In the genomic region with DNA sequence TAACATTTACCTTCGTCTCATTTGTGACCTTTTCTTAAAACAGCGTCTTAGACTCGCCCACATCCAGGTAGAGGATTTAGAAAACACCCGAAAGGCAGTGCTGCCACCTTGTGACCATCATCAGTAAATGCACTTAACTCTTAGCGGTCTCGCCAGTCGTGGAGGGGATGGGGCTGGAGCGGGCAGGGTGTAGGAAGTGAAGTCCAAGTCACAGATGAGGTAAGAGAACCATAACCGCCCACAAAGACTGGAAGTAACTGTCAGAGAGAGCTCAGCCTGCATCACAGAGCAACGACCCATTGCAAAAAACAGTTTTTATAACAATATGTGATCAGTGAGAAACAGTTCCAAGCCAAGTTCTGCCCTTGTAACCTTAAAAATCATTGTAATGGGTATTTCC, we compare ENCODE assay signal across 9 cellular contexts. TPM values are rescaled to one million over a fixed set of nuclear protein-coding genes. Genes with fewer than 3 reads are reported as not detected.
A peak's percentile ranks its signal among the peaks of the same experiment; 100 is the strongest.
DNase-seq lines count a peak whose midpoint lies in the region; ATAC-seq and TF ChIP-seq lines count a peak whose summit lies in the region.
"Had no signal": no experiment of that assay in that cellular context is flagged by ENCODE, and none has a peak within 500 bp of the region (broad histone marks: within the 10 kb centered on the region; RNA-seq: fewer than 3 reads in every experiment).

No MANE protein-coding gene starts in this region.

- TF ChIP-seq CTCF in GM12865 (IDR thresholded peaks at IDR 0.05; ENCODE audit: insufficient read depth, low read depth, low read length, missing control alignments) (peak; percentile 79), gastrocnemius medialis (IDR thresholded peaks at IDR 0.05 in 4 of 5, conservative IDR thresholded peaks at IDR 0.05 in 1 of 5) (peak in 4 of 5 experiments; percentile 10 to 60 (median 40))

- H3K4me3 ChIP-seq in GM12865 (ENCODE audit: low read depth, low read length) (no peak overlapping the region), right cardiac atrium (ENCODE audit: low read length) (no peak overlapping the region), gastrocnemius medialis (no peak overlapping the region)

- H3K27ac ChIP-seq in right cardiac atrium (ENCODE audit: low read length) (no peak overlapping the region), gastrocnemius medialis (no peak overlapping the region)

- no peak for TF ChIP-seq POLR2A in gastrocnemius medialis (IDR thresholded peaks at IDR 0.05)

- no peaks in the 10 kb centered on the region for H3K36me3 ChIP-seq in gastrocnemius medialis

- H3K27me3 ChIP-seq in right cardiac atrium (ENCODE audit: control insufficient read depth, insufficient read depth) (peaks cover 2% of the 10 kb centered on the region), gastrocnemius medialis (peaks cover 14 to 21% (median 17%) of the 10 kb centered on the region in 3 donors)

- H3K9me3 ChIP-seq in right cardiac atrium (ENCODE audit: control insufficient read depth, low read length) (no peaks in the 10 kb centered on the region), gastrocnemius medialis (no peaks in the 10 kb centered on the region)

- H3K36me3 Mint-ChIP-seq in activated naive CD8-positive, alpha-beta T cell treated with anti-CD3 and anti-CD28 coated beads for 36 hours: no peaks in the 10 kb centered on the region

- H3K4me1 ChIP-seq in right cardiac atrium (ENCODE audit: control insufficient read depth, insufficient read depth, low read length) (no peaks in the 10 kb centered on the region), gastrocnemius medialis (no peaks in the 10 kb centered on the region)

- no peak overlapping the region for H3K4me3 Mint-ChIP-seq in activated naive CD8-positive, alpha-beta T cell treated with anti-CD3 and anti-CD28 coated beads for 36 hours

- H3K27ac Mint-ChIP-seq in activated naive CD8-positive, alpha-beta T cell treated with anti-CD3 and anti-CD28 coated beads for 36 hours: peak overlapping the region; percentile 14

- DNase-seq in GM12865 (ENCODE audit: low read depth): peak; percentile 88
- DNase-seq in NCI-H1105 treated with DMSO at 0.1 percent for 48 hours (lab: John Stamatoyannopoulos, UW): peak; percentile 78
- peak; percentile 73 for DNase-seq in activated naive CD8-positive, alpha-beta T cell treated with anti-CD3 and anti-CD28 coated beads for 36 hours
- DNase-seq in right cardiac atrium: peak in 2 of 3 donors; percentile 41 to 67
- DNase-seq in gastrocnemius medialis: no peak

- no peaks in the 10 kb centered on the region for H3K9me3 Mint-ChIP-seq in activated naive CD8-positive, alpha-beta T cell treated with anti-CD3 and anti-CD28 coated beads for 36 hours

- WGBS in right cardiac atrium: under 1% methylated on average over 10 of the region's 10 CpGs

- intact Hi-C loops in right cardiac atrium (cut with DNase I) (no loop called here), gastrocnemius medialis (cut with DNase I; ENCODE audit: low total_unique reads) (no loop called here)

- peaks cover 13% of the 10 kb centered on the region for H3K4me1 Mint-ChIP-seq in activated naive CD8-positive, alpha-beta T cell treated with anti-CD3 and anti-CD28 coated beads for 36 hours

- in situ Hi-C loops in gastrocnemius medialis (cut with MboI; ENCODE audit: low sequenced_read_pairs in 4 of 4): no loop called here

- ATAC-seq in SK-N-SH treated with all-trans-retinoic acid at 6 μM for 48 hours (peak; percentile 91), right cardiac atrium (peak; percentile 63 to 65), gastrocnemius medialis (no peak), HG03039 (IDR thresholded peaks at IDR 0.05; ENCODE audit: unreplicated experiment) (no peak), HG03457 (IDR thresholded peaks at IDR 0.05; ENCODE audit: unreplicated experiment) (no peak)

- peaks cover 76% of the 10 kb centered on the region for H3K27me3 Mint-ChIP-seq in activated naive CD8-positive, alpha-beta T cell treated with anti-CD3 and anti-CD28 coated beads for 36 hours

TF ChIP-seq in SK-N-SH treated with all-trans-retinoic acid at 6 μM for 48 hours, 23 proteins besides CTCF, POLR2A, EP300 and RAD21:
- TF ChIP-seq RARB (CRISPR knock-in tag; IDR thresholded peaks at IDR 0.05): no peak
- no peak for TF ChIP-seq ARNTL (CRISPR knock-in tag; IDR thresholded peaks at IDR 0.05; ENCODE audit: borderline replicate concordance, low read depth)
- TF ChIP-seq SNAI2 (CRISPR knock-in tag; IDR thresholded peaks at IDR 0.05): no peak
- TF ChIP-seq, protein P1, sequence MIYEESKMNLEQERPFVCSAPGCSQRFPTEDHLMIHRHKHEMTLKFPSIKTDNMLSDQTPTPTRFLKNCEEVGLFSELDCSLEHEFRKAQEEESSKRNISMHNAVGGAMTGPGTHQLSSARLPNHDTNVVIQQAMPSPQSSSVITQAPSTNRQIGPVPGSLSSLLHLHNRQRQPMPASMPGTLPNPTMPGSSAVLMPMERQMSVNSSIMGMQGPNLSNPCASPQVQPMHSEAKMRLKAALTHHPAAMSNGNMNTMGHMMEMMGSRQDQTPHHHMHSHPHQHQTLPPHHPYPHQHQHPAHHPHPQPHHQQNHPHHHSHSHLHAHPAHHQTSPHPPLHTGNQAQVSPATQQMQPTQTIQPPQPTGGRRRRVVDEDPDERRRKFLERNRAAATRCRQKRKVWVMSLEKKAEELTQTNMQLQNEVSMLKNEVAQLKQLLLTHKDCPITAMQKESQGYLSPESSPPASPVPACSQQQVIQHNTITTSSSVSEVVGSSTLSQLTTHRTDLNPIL (CRISPR knock-in tag; IDR thresholded peaks at IDR 0.05; ENCODE audit: low read depth): no peak

RNA-seq across cellular contexts. Expression of a gene that starts 10.7 kb away (rescaled TPM):
- total RNA-seq in activated naive CD8-positive, alpha-beta T cell treated with anti-CD3 and anti-CD28 coated beads for 36 hours: not detected
- total RNA-seq in right cardiac atrium: under 1 TPM in 2 of 4 donors, not detected in 2; 0.29 to 0.59 TPM
- polyA plus RNA-seq in right cardiac atrium: 0.07 TPM
- total RNA-seq in gastrocnemius medialis: not detected

RNA-seq across cellular contexts. Expression of a gene that starts 30.3 kb away (rescaled TPM):
- total RNA-seq in activated naive CD8-positive, alpha-beta T cell treated with anti-CD3 and anti-CD28 coated beads for 36 hours: not detected
- total RNA-seq in right cardiac atrium (under 1 TPM in 1 of 4 donors, not detected in 3; 0.36 TPM), gastrocnemius medialis (under 1 TPM in 1 of 4 donors, not detected in 3; 0.53 TPM)
- polyA plus RNA-seq in right cardiac atrium: not detected

RNA-seq across cellular contexts. Expression of a gene that starts 58.8 kb away (rescaled TPM):
- total RNA-seq in activated naive CD8-positive, alpha-beta T cell treated with anti-CD3 and anti-CD28 coated beads for 36 hours: not detected
- total RNA-seq in right cardiac atrium (not detected), gastrocnemius medialis (not detected)
- not detected for polyA plus RNA-seq in right cardiac atrium
- total RNA-seq: mononuclear cell had no signal

RNA-seq across cellular contexts. Expression of a gene that starts 59.2 kb away (rescaled TPM):
- not detected for total RNA-seq in activated naive CD8-positive, alpha-beta T cell treated with anti-CD3 and anti-CD28 coated beads for 36 hours
- total RNA-seq in right cardiac atrium: not detected
- not detected for polyA plus RNA-seq in right cardiac atrium
- not detected for total RNA-seq in gastrocnemius medialis
- total RNA-seq: mononuclear cell had no signal

Comparison
In these comparisons a context has a peak if more than half of its experiments do, and no peak if none do; other contexts are left out.
1. DNase-seq: peak in GM12865 (single experiment), NCI-H1105 treated with DMSO at 0.1 percent for 48 hours (single experiment), activated naive CD8-positive, alpha-beta T cell treated with anti-CD3 and anti-CD28 coated beads for 36 hours (single experiment) and right cardiac atrium (2 of 3); none in gastrocnemius medialis (0 of 2).
2. ATAC-seq: peak in SK-N-SH treated with all-trans-retinoic acid at 6 μM for 48 hours (single experiment) and right cardiac atrium (2 of 2); none in gastrocnemius medialis (0 of 2), HG03039 (single experiment) and HG03457 (single experiment).